In genomic region chr3:73391984-73392383, GRCh38 we compare ENCODE assay signal across 3 cellular contexts.
"Had no signal": no experiment of that assay in that cellular context is flagged by ENCODE, and none has a peak within 500 bp of the region (broad histone marks: within the 10 kb centered on the region; RNA-seq: fewer than 3 reads in every experiment).

No MANE protein-coding gene starts in this region.

- ATAC-seq: GM12878 had no signal

- DNase-seq: GDM1, GF-D8 had no signal

- H3K4me3 ChIP-seq: GM12878 had no signal
